ENCODE assay signal across 9 cellular contexts in genomic region chr17:63440127-63440769, GRCh38. TPM values are rescaled to one million over a fixed set of nuclear protein-coding genes. Genes with fewer than 3 reads are reported as not detected.
DNase-seq lines count a peak whose midpoint lies in the region; ATAC-seq and TF ChIP-seq lines count a peak whose summit lies in the region.
"Had no signal": no experiment of that assay in that cellular context is flagged by ENCODE, and none has a peak within 500 bp of the region (broad histone marks: within the 10 kb centered on the region; RNA-seq: fewer than 3 reads in every experiment).

No MANE protein-coding gene starts in this region.

- H3K27ac Mint-ChIP-seq in Calu3 (ENCODE audit: unreplicated experiment): peak overlapping the region; percentile 27
- peak overlapping the region; percentile 54 for H3K27ac Mint-ChIP-seq in endothelial cell (ENCODE audit: unreplicated experiment)

- H3K27me3 Mint-ChIP-seq in Calu3 (ENCODE audit: unreplicated experiment): no peaks in the 10 kb centered on the region
- peaks cover 31% of the 10 kb centered on the region for H3K27me3 Mint-ChIP-seq in endothelial cell (ENCODE audit: unreplicated experiment)

- DNase-seq in Calu3: no peak
- DNase-seq in T-helper 9 cell: peak; percentile 25
- no peak for DNase-seq in endothelial cell (ENCODE audit: low spot score)
- DNase-seq in prostate gland (ENCODE audit: low spot score): no peak
- DNase-seq in NCI-H1105 (lab: John Stamatoyannopoulos, UW): no peak
- DNase-seq in SIG-M5 treated with dmso at 0.1 percent for 504 hours (lab: John Stamatoyannopoulos, UW; ENCODE audit: unreplicated experiment): no peak
- DNase-seq: ovary had no signal

- H3K4me1 Mint-ChIP-seq in Calu3 (ENCODE audit: low read depth, unreplicated experiment) (peaks cover 18% of the 10 kb centered on the region), endothelial cell (ENCODE audit: unreplicated experiment) (peaks cover 44% of the 10 kb centered on the region)

- no peaks in the 10 kb centered on the region for H3K9me3 ChIP-seq in prostate gland
- H3K9me3 ChIP-seq: ovary had no signal

- H3K27me3 ChIP-seq in prostate gland (replicated peaks; ENCODE audit: insufficient read depth): no peaks in the 10 kb centered on the region
- H3K27me3 ChIP-seq: ovary had no signal

- no peak for TF ChIP-seq POLR2A in prostate gland (IDR thresholded peaks at IDR 0.05)

- H3K9me3 Mint-ChIP-seq in Calu3 (ENCODE audit: low read depth, unreplicated experiment) (no peaks in the 10 kb centered on the region), endothelial cell (ENCODE audit: unreplicated experiment) (no peaks in the 10 kb centered on the region)

- H3K36me3 ChIP-seq in prostate gland: no peaks in the 10 kb centered on the region
- H3K36me3 ChIP-seq: ovary had no signal

- TF ChIP-seq CTCF in Calu3 (IDR thresholded peaks at IDR 0.05; ENCODE audit: unreplicated experiment) (no peak), endothelial cell (IDR thresholded peaks at IDR 0.05; ENCODE audit: unreplicated experiment) (no peak), prostate gland (IDR thresholded peaks at IDR 0.05) (no peak)

- no peak for ATAC-seq in GM18520 (IDR thresholded peaks at IDR 0.05; ENCODE audit: unreplicated experiment)
- ATAC-seq in HG03280 (IDR thresholded peaks at IDR 0.05; ENCODE audit: unreplicated experiment): no peak

- no peak overlapping the region for H3K4me3 ChIP-seq in prostate gland
- H3K4me3 ChIP-seq: ovary had no signal

- peak overlapping the region; percentile 14 to 41 for H3K27ac ChIP-seq in prostate gland
- H3K27ac ChIP-seq: ovary had no signal

- BruUV-seq in Calu3 (replicated peaks; lab: Mats Ljungman, UMichigan): no TSS peak

- H3K36me3 Mint-ChIP-seq in Calu3 (ENCODE audit: insufficient read depth, unreplicated experiment) (peaks cover 11% of the 10 kb centered on the region), endothelial cell (ENCODE audit: low read depth, unreplicated experiment) (peaks cover 6% of the 10 kb centered on the region)

- intact Hi-C loops in Calu3 (cut with micrococcal nuclease; ENCODE audit: unreplicated experiment) (no loop called here), prostate gland (cut with DNase I) (no loop called here)

- H3K4me1 ChIP-seq in prostate gland (replicated peaks): peaks cover 23% of the 10 kb centered on the region

- CTCF ChIA-PET in Calu3 (lab: Charles Lee): no interaction called here

- WGBS in prostate gland: 76% methylated on average over 22 of the region's 22 CpGs

- no peak overlapping the region for H3K4me3 Mint-ChIP-seq in Calu3 (ENCODE audit: low read depth, unreplicated experiment)
- peak overlapping the region; percentile 53 for H3K4me3 Mint-ChIP-seq in endothelial cell (ENCODE audit: unreplicated experiment)

RNA-seq across cellular contexts. Expression of gene CYB561, which starts 5.9 kb away (rescaled TPM):
- total RNA-seq in Calu3 (2022) (50.3 and 52.1 TPM in 2 replicates), endothelial cell (ENCODE audit: unreplicated experiment) (57.3 TPM), prostate gland (100 to 1,000 TPM in 1 of 2 donors, 10 to 100 TPM in 1; 76.9 to 170 TPM)

RNA-seq across cellular contexts. Expression of gene ACE, which starts 36.6 kb away (rescaled TPM):
- 5.9 and 7.1 TPM in 2 replicates for total RNA-seq in Calu3 (2022)
- 44.8 TPM for total RNA-seq in endothelial cell (ENCODE audit: unreplicated experiment)
- total RNA-seq in prostate gland: 10 to 100 TPM; 42.8 to 54.6 TPM
